16 cellular contexts compared by ENCODE assay signal in genomic region chr5:33408816-33409215, GRCh38. TPM values are rescaled to one million over a fixed set of nuclear protein-coding genes. Genes with fewer than 3 reads are reported as not detected.
DNase-seq lines count a peak whose midpoint lies in the region; ATAC-seq and TF ChIP-seq lines count a peak whose summit lies in the region.
"Had no signal": no experiment of that assay in that cellular context is flagged by ENCODE, and none has a peak within 500 bp of the region (broad histone marks: within the 10 kb centered on the region; RNA-seq: fewer than 3 reads in every experiment).

No MANE protein-coding gene starts in this region.

- no peaks in the 10 kb centered on the region for H4K20me1 ChIP-seq in osteoblast (ENCODE audit: insufficient read depth, low read length)

- peak overlapping the region; percentile 33 for H3K27ac Mint-ChIP-seq in MCF 10A (ENCODE audit: low read depth, unreplicated experiment)
- no peak overlapping the region for H3K27ac Mint-ChIP-seq in nephron progenitor cell

- CTCF ChIA-PET in MCF 10A (lab: Yijun Ruan, JAX): interaction anchor here (0.6 to 0.8 kb wide), 2 partner anchors 93 to 700 kb away, joined by 3 read pairs; no protein-coding TSS in a partner anchor

- 3 to 5% methylated on average over 2 of the region's 2 CpGs for WGBS in aorta, 2 donors

- no peak for TF ChIP-seq POLR2A in breast epithelium (IDR thresholded peaks at IDR 0.05)

- no peak overlapping the region for H3K4me3 ChIP-seq in breast epithelium
- H3K4me3 ChIP-seq in osteoblast (ENCODE audit: insufficient read depth, low read length): no peak overlapping the region
- H3K4me3 ChIP-seq in aorta (ENCODE audit: low read length in 2 of 2): no peak overlapping the region
- no peak overlapping the region for H3K4me3 ChIP-seq in coronary artery

- H3K4me1 Mint-ChIP-seq in MCF 10A (ENCODE audit: insufficient read depth, unreplicated experiment): no peaks in the 10 kb centered on the region
- no peaks in the 10 kb centered on the region for H3K4me1 Mint-ChIP-seq in nephron progenitor cell
- H3K4me1 Mint-ChIP-seq: CD14-positive monocyte had no signal

- ATAC-seq in aorta (ENCODE audit: low FRiP score) (peak; percentile 68), Right ventricle myocardium inferior (no peak)

- H3K27me3 ChIP-seq in breast epithelium: no peaks in the 10 kb centered on the region
- no peaks in the 10 kb centered on the region for H3K27me3 ChIP-seq in osteoblast (ENCODE audit: insufficient read depth, low read length)
- no peaks in the 10 kb centered on the region for H3K27me3 ChIP-seq in aorta (ENCODE audit: control insufficient read depth in 1 of 2, insufficient read depth in 2 of 2, low read length in 1 of 2)

- intact Hi-C loops in MCF 10A (cut with micrococcal nuclease) (no loop called here), breast epithelium (cut with DNase I; ENCODE audit: low total_unique reads) (loop anchor here (5.0 to 10.0 kb wide), 2 partner anchors 216 to 1217 kb away; no protein-coding TSS in a partner anchor), aorta (cut with DNase I) (loop anchor here in 1 of 2 donors (5.0 kb wide), 1 partner anchor 37 kb away; no protein-coding TSS in a partner anchor), Right ventricle myocardium inferior (cut with DNase I) (no loop called here)

- H3K9me3 Mint-ChIP-seq in MCF 10A (ENCODE audit: unreplicated experiment) (peaks cover 8% of the 10 kb centered on the region), nephron progenitor cell (peaks cover 3% of the 10 kb centered on the region)

- no peaks in the 10 kb centered on the region for H3K9me3 ChIP-seq in breast epithelium
- H3K9me3 ChIP-seq in osteoblast (ENCODE audit: low read depth, low read length): no peaks in the 10 kb centered on the region
- H3K9me3 ChIP-seq in aorta (ENCODE audit: control insufficient read depth, low read length): no peaks in the 10 kb centered on the region

- H3K36me3 Mint-ChIP-seq in MCF 10A (ENCODE audit: insufficient read depth, unreplicated experiment) (no peaks in the 10 kb centered on the region), nephron progenitor cell (ENCODE audit: low read depth) (no peaks in the 10 kb centered on the region)
- H3K36me3 Mint-ChIP-seq: CD14-positive monocyte had no signal

- POLR2A ChIA-PET in MCF 10A (lab: Yijun Ruan, JAX): interaction anchor here (0.6 kb wide), 3 partner anchors 398 to 1516 kb away, joined by 3 to 4 read pairs (median 3); no protein-coding TSS in a partner anchor

- TF ChIP-seq CTCF in MCF 10A (IDR thresholded peaks at IDR 0.05; ENCODE audit: unreplicated experiment) (no peak), breast epithelium (IDR thresholded peaks at IDR 0.05) (no peak), osteoblast (IDR thresholded peaks at IDR 0.05; ENCODE audit: extremely low read depth, low read depth, low read length) (no peak), coronary artery (IDR thresholded peaks at IDR 0.05) (no peak), nephron progenitor cell (IDR thresholded peaks at IDR 0.05) (no peak)

- H3K4me2 ChIP-seq in osteoblast (ENCODE audit: insufficient read depth, low read length): no peak overlapping the region

- no peaks in the 10 kb centered on the region for H3K27me3 Mint-ChIP-seq in MCF 10A (ENCODE audit: insufficient read depth, unreplicated experiment)
- peaks cover 4% of the 10 kb centered on the region for H3K27me3 Mint-ChIP-seq in nephron progenitor cell (ENCODE audit: low read depth, poor library complexity)

- H3K4me3 Mint-ChIP-seq in MCF 10A (ENCODE audit: unreplicated experiment) (no peak overlapping the region), nephron progenitor cell (no peak overlapping the region)
- H3K4me3 Mint-ChIP-seq: CD14-positive monocyte had no signal

- DNase-seq in MCF 10A (ENCODE audit: unreplicated experiment) (no peak), breast epithelium (ENCODE audit: low spot score in 2 of 2) (no peak), fibroblast of peridontal ligament (ENCODE audit: extremely low read depth) (peak; percentile 87), osteoblast (ENCODE audit: insufficient read length, low spot score, missing footprints) (no peak), aorta (no peak), Right ventricle myocardium inferior (ENCODE audit: missing footprints) (no peak), coronary artery (ENCODE audit: low spot score) (no peak), nephron progenitor cell (no peak)
- DNase-seq: DMS53, MM.1S, NCI-H187 treated with DMSO at 0.1 percent for 48 hours, NCI-H2171, NCI-H82, Right ventricle myocardium superior had no signal

- peak overlapping the region; percentile 7 for H2AFZ ChIP-seq in osteoblast (ENCODE audit: low read length)

- peak overlapping the region in 1 of 2 donors; percentile 63 for H3K27ac ChIP-seq in breast epithelium
- H3K27ac ChIP-seq in osteoblast (ENCODE audit: low read depth, low read length): no peak overlapping the region
- peak overlapping the region in 1 of 2 donors; percentile 8 for H3K27ac ChIP-seq in aorta (ENCODE audit: low read depth in 1 of 2, low read length in 2 of 2)
- H3K27ac ChIP-seq in coronary artery: peak overlapping the region in 1 of 2 donors; percentile 47
- H3K27ac ChIP-seq: 22Rv1 had no signal

- H3K36me3 ChIP-seq in breast epithelium (no peaks in the 10 kb centered on the region), osteoblast (ENCODE audit: insufficient read depth, low read length) (no peaks in the 10 kb centered on the region), aorta (ENCODE audit: control insufficient read depth in 1 of 2, insufficient read depth in 2 of 2, low read length in 1 of 2) (no peaks in the 10 kb centered on the region)

- H3K79me2 ChIP-seq in osteoblast (ENCODE audit: insufficient read depth, low read length): no peaks in the 10 kb centered on the region

- H3K4me1 ChIP-seq in breast epithelium (no peaks in the 10 kb centered on the region), osteoblast (ENCODE audit: insufficient read depth, low read length) (no peaks in the 10 kb centered on the region), aorta (ENCODE audit: control insufficient read depth in 1 of 2, insufficient read depth in 2 of 2, low read length in 2 of 2) (no peaks in the 10 kb centered on the region)

- no TSS peak for BruUV-seq in MCF 10A (replicated peaks; lab: Mats Ljungman, UMichigan)

RNA-seq across cellular contexts. Expression of gene TARS1, which starts 31.9 kb away (rescaled TPM):
- 386 and 469 TPM in 2 replicates for total RNA-seq in MCF 10A (2022)
- 10 to 100 TPM; 58.4 to 66.5 (median 64.2) TPM for total RNA-seq in breast epithelium
- total RNA-seq in osteoblast: 305 and 353 TPM in 2 replicates
- 10 to 100 TPM; 74.0 to 76.6 TPM for total RNA-seq in aorta
- 10 to 100 TPM; 42.2 to 69.1 TPM for polyA plus RNA-seq in aorta
- total RNA-seq in Right ventricle myocardium inferior: 67.7 TPM
